ENCODE assay signal across 13 cellular contexts in the genomic region with DNA sequence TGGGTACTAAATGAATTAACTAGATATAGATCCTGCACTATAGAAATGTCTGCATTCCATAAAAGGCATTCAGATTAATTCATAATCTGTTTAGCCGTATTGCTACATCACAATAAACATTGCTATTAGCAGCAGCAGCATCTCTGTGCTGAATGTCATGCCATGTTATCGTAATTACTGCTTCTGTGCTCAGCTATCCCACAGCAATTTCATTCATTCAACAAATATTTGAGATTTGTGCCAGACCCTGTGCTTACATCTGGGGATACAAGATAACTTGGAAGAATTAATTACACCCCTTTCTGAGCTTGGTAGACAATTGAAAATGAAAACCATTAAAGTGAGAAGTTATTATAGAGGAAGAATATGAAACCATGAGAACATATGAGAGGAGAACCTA.
DNase-seq lines count a peak whose midpoint lies in the region; ATAC-seq and TF ChIP-seq lines count a peak whose summit lies in the region.
"Had no signal": no experiment of that assay in that cellular context is flagged by ENCODE, and none has a peak within 500 bp of the region (broad histone marks: within the 10 kb centered on the region; RNA-seq: fewer than 3 reads in every experiment).

No MANE protein-coding gene starts in this region.

- H4K20me1 ChIP-seq in IMR-90 (ENCODE audit: insufficient read depth, low read length): no peaks in the 10 kb centered on the region
- H4K20me1 ChIP-seq: BLaER1 treated with 17β-estradiol and CSF1 and Interleukin-3, amounts not matched to agents 10 nM and 100 nM had no signal

- POLR2A ChIA-PET in IMR-90 (lab: Charles Lee; ENCODE audit: unreplicated experiment): no interaction called here

- H3K36me3 ChIP-seq in IMR-90 (ENCODE audit: control insufficient read depth, insufficient read depth, low read length): no peaks in the 10 kb centered on the region
- H3K36me3 ChIP-seq: BLaER1 treated with 17β-estradiol and CSF1 and Interleukin-3, amounts not matched to agents 10 nM and 100 nM had no signal

- no peak overlapping the region for H2BK120ac ChIP-seq in IMR-90 (ENCODE audit: low read depth, low read length)

- H3K79me1 ChIP-seq in IMR-90 (ENCODE audit: low read depth in 1 of 2, low read length in 2 of 2): no peaks in the 10 kb centered on the region

- H3K23ac ChIP-seq in IMR-90 (ENCODE audit: low read depth, low read length): no peak overlapping the region

- no peak overlapping the region for H4K91ac ChIP-seq in IMR-90 (ENCODE audit: insufficient read depth, low read depth, low read length)

- H4K8ac ChIP-seq in IMR-90 (ENCODE audit: low read depth in 2 of 2, low read length in 2 of 2): no peak overlapping the region

- ATAC-seq in IMR-90 (ENCODE audit: low read depth): peak; percentile 24; the same call in 1 of the 2 replicates
- ATAC-seq in HG03108 (IDR thresholded peaks at IDR 0.05; ENCODE audit: unreplicated experiment): no peak
- no peak for ATAC-seq in HG03045 (IDR thresholded peaks at IDR 0.05; ENCODE audit: unreplicated experiment)
- ATAC-seq in HG03039 (IDR thresholded peaks at IDR 0.05; ENCODE audit: unreplicated experiment): no peak
- ATAC-seq: CD8-positive, alpha-beta T cell; GM23338; K562 had no signal

- dilution Hi-C loops in IMR-90 (cut with HindIII; ENCODE audit: low sequenced_read_pairs, unreplicated experiment): no loop called here

- H2AK5ac ChIP-seq in IMR-90 (ENCODE audit: low read depth, low read length): no peak overlapping the region

- H2BK20ac ChIP-seq in IMR-90 (ENCODE audit: low read depth, low read length): no peak overlapping the region

- H3K4ac ChIP-seq in IMR-90 (ENCODE audit: low read depth, low read length): no peak overlapping the region

- DNase-seq in AG10803 (ENCODE audit: low read depth): peak; percentile 79
- no peak for DNase-seq in IMR-90
- peak; percentile 12 for DNase-seq in fibroblast of the aortic adventitia (ENCODE audit: low read depth)
- DNase-seq: CD8-positive, alpha-beta T cell; COR-L47; HCEC 1CT had no signal

- CTCF ChIA-PET in IMR-90 (lab: Yijun Ruan, JAX): no interaction called here

- 17% methylated on average over 1 of the region's 2 CpGs; no CpG with 5 or more reads in 1 of the 2 experiments for WGBS in IMR-90 (ENCODE audit: extremely low coverage in 2 of 2, insufficient read length in 1 of 2), 2 experiments

- intact Hi-C loops in IMR-90 (cut with micrococcal nuclease): no loop called here

- H2AK9ac ChIP-seq in IMR-90 (replicated peaks; ENCODE audit: low read depth, low read length, poor library complexity): no peak overlapping the region

- no peaks in the 10 kb centered on the region for H3K9me3 ChIP-seq in IMR-90 (ENCODE audit: control insufficient read depth, insufficient read depth, low read length)

- no peak for TF ChIP-seq POLR2A in IMR-90 (IDR thresholded peaks at IDR 0.05; ENCODE audit: low read depth, low read length)

- no peak overlapping the region for H3K14ac ChIP-seq in IMR-90 (replicated peaks; ENCODE audit: low read depth, low read length)

- H3K9me1 ChIP-seq in IMR-90 (ENCODE audit: insufficient read depth, low read length): no peaks in the 10 kb centered on the region

- H2AFZ ChIP-seq in IMR-90 (replicated peaks; ENCODE audit: low read length, poor library complexity): no peak overlapping the region
- H2AFZ ChIP-seq: GM23338 had no signal

- H2BK15ac ChIP-seq in IMR-90 (ENCODE audit: low read depth, low read length): no peak overlapping the region

- TF ChIP-seq CTCF in AG10803 (conservative IDR thresholded peaks at IDR 0.05; ENCODE audit: low read length): no peak
- no peak for TF ChIP-seq CTCF in IMR-90 (conservative IDR thresholded peaks at IDR 0.05; ENCODE audit: low read depth, low read length)
- TF ChIP-seq CTCF in fibroblast of the aortic adventitia (IDR thresholded peaks at IDR 0.05; ENCODE audit: insufficient read depth, low read length): no peak

- H3K4me3 ChIP-seq in AG10803 (ENCODE audit: low read length) (no peak overlapping the region), IMR-90 (ENCODE audit: insufficient read depth, low read depth, low read length) (no peak overlapping the region), fibroblast of the aortic adventitia (ENCODE audit: low read depth, low read length) (no peak overlapping the region)
- H3K4me3 ChIP-seq: BLaER1 treated with 17β-estradiol and CSF1 and Interleukin-3, amounts not matched to agents 10 nM and 100 nM; GM23338; K562 had no signal

- no peak for TF ChIP-seq RAD21 in IMR-90 (IDR thresholded peaks at IDR 0.05; ENCODE audit: low read length)

- no TSS peak for BruUV-seq in IMR-90 (replicated peaks; lab: Mats Ljungman, UMichigan)

- H3K56ac ChIP-seq in IMR-90 (ENCODE audit: extremely low read depth, insufficient read depth, low read length): no peak overlapping the region

- H3K9ac ChIP-seq in IMR-90 (ENCODE audit: low read depth, low read length): no peak overlapping the region
- H3K9ac ChIP-seq: BLaER1 treated with 17β-estradiol and CSF1 and Interleukin-3, amounts not matched to agents 10 nM and 100 nM had no signal

- in situ Hi-C loops in IMR-90 (cut with MboI; ENCODE audit: low sequenced_read_pairs): no loop called here

- H3K4me2 ChIP-seq in IMR-90 (ENCODE audit: low read depth, low read length): no peak overlapping the region
- H3K4me2 ChIP-seq: BLaER1 treated with 17β-estradiol and CSF1 and Interleukin-3, amounts not matched to agents 10 nM and 100 nM; GM23338 had no signal

- H3K27me3 ChIP-seq in IMR-90 (ENCODE audit: control insufficient read depth, insufficient read depth, low read length): no peaks in the 10 kb centered on the region
- H3K27me3 ChIP-seq: BLaER1 treated with 17β-estradiol and CSF1 and Interleukin-3, amounts not matched to agents 10 nM and 100 nM had no signal

- H3K4me1 ChIP-seq in IMR-90 (ENCODE audit: control insufficient read depth, insufficient read depth, low read length): no peaks in the 10 kb centered on the region
- H3K4me1 ChIP-seq: BLaER1 treated with 17β-estradiol and CSF1 and Interleukin-3, amounts not matched to agents 10 nM and 100 nM had no signal

- no peak overlapping the region for H3K27ac ChIP-seq in IMR-90 (ENCODE audit: insufficient read depth, low read length)
- H3K27ac ChIP-seq: BLaER1 treated with 17β-estradiol and CSF1 and Interleukin-3, amounts not matched to agents 10 nM and 100 nM; HL-60 had no signal

- H2BK5ac ChIP-seq in IMR-90 (ENCODE audit: low read depth, low read length, poor library complexity, severe bottlenecking): no peak overlapping the region

- H3K18ac ChIP-seq in IMR-90 (ENCODE audit: low read depth, low read length): no peak overlapping the region

- no peak overlapping the region for H4K5ac ChIP-seq in IMR-90 (ENCODE audit: low read depth, low read length)

TF ChIP-seq in IMR-90, 13 proteins besides CTCF, POLR2A, EP300 and RAD21:
- TF ChIP-seq CHD1 (IDR thresholded peaks at IDR 0.05; ENCODE audit: low read depth, low read length) (no peak), MAZ (IDR thresholded peaks at IDR 0.05; ENCODE audit: borderline replicate concordance, low read depth, low read length) (no peak), RCOR1 (IDR thresholded peaks at IDR 0.05; ENCODE audit: insufficient replicate concordance, low read length) (no peak)
